Comparison of ENCODE assay signal across 9 cellular contexts in genomic region chr10:128062331-128062730, GRCh38.
DNase-seq lines count a peak whose midpoint lies in the region; ATAC-seq and TF ChIP-seq lines count a peak whose summit lies in the region.
"Had no signal": no experiment of that assay in that cellular context is flagged by ENCODE, and none has a peak within 500 bp of the region (broad histone marks: within the 10 kb centered on the region; RNA-seq: fewer than 3 reads in every experiment).

No MANE protein-coding gene starts in this region.

- ATAC-seq in HG03159 (IDR thresholded peaks at IDR 0.05; ENCODE audit: unreplicated experiment): peak; percentile 14
- ATAC-seq in GM21390 (IDR thresholded peaks at IDR 0.05; ENCODE audit: unreplicated experiment): no peak

- peaks cover 24% of the 10 kb centered on the region for H3K36me3 ChIP-seq in CD8-positive, alpha-beta memory T cell (ENCODE audit: insufficient read depth, low read length)
- H3K36me3 ChIP-seq in mesenchymal stem cell (ENCODE audit: control insufficient read depth in 1 of 2, insufficient read depth in 2 of 2, low read depth in 1 of 2, low read length in 2 of 2) (peaks cover 25 to 26% of the 10 kb centered on the region in 2 experiments), osteoblast (ENCODE audit: insufficient read depth, low read length) (peaks cover 16% of the 10 kb centered on the region)

- H2AFZ ChIP-seq in mesenchymal stem cell (ENCODE audit: low read depth, low read length): no peak overlapping the region
- no peak overlapping the region for H2AFZ ChIP-seq in osteoblast (ENCODE audit: low read length)

- H3K4me3 Mint-ChIP-seq in CD8-positive, alpha-beta memory T cell: peak overlapping the region; percentile 63 to 86 (median 76)
- peak overlapping the region; percentile 9 for H3K4me3 Mint-ChIP-seq in activated T-helper 2 cell treated with anti-CD3 and anti-CD28 coated beads, Interferon-gamma antibody, Interleukin-2, Interleukin-4, amounts not matched to agents 10 μg/mL and 5 μg/mL and 100 μg/mL, durations not matched to agents 14 hours and 24 hours and 36 hours (ENCODE audit: low read depth)

- no peak overlapping the region for H2AK5ac ChIP-seq in mesenchymal stem cell (ENCODE audit: low read length, severe bottlenecking)

- no peaks in the 10 kb centered on the region for H3K9me3 Mint-ChIP-seq in CD8-positive, alpha-beta memory T cell
- peaks cover 3% of the 10 kb centered on the region for H3K9me3 Mint-ChIP-seq in activated T-helper 2 cell treated with anti-CD3 and anti-CD28 coated beads, Interferon-gamma antibody, Interleukin-2, Interleukin-4, amounts not matched to agents 10 μg/mL and 5 μg/mL and 100 μg/mL, durations not matched to agents 14 hours and 24 hours and 36 hours

- no peaks in the 10 kb centered on the region for H3K79me1 ChIP-seq in mesenchymal stem cell (replicated peaks; ENCODE audit: low read length, poor library complexity, severe bottlenecking)

- peak overlapping the region; percentile 10 for H4K8ac ChIP-seq in mesenchymal stem cell (ENCODE audit: low read length)

- no peaks in the 10 kb centered on the region for H4K20me1 ChIP-seq in osteoblast (ENCODE audit: insufficient read depth, low read length)

- no peaks in the 10 kb centered on the region for H3K79me2 ChIP-seq in osteoblast (ENCODE audit: insufficient read depth, low read length)

- H2BK120ac ChIP-seq in mesenchymal stem cell (ENCODE audit: low read depth, low read length): no peak overlapping the region

- H3K27me3 Mint-ChIP-seq in CD8-positive, alpha-beta memory T cell: no peaks in the 10 kb centered on the region
- H3K27me3 Mint-ChIP-seq in activated T-helper 2 cell treated with anti-CD3 and anti-CD28 coated beads, Interferon-gamma antibody, Interleukin-2, Interleukin-4, amounts not matched to agents 10 μg/mL and 5 μg/mL and 100 μg/mL, durations not matched to agents 14 hours and 24 hours and 36 hours (ENCODE audit: low read depth): no peaks in the 10 kb centered on the region

- no peak overlapping the region for H2BK15ac ChIP-seq in mesenchymal stem cell (ENCODE audit: low read depth, poor library complexity, severe bottlenecking)

- CTCF ChIA-PET in CD8-positive, alpha-beta memory T cell (lab: Charles Lee): interaction anchor here (0.8 to 6.0 kb wide), 10 partner anchors 9 to 156 kb away, joined by 3 to 53 read pairs (median 6); partner anchors contain the start of gene PTPRE

- H3K4me1 Mint-ChIP-seq in CD8-positive, alpha-beta memory T cell: peaks cover 91 to 100% (median 97%) of the 10 kb centered on the region in 3 donors
- peaks cover 57% of the 10 kb centered on the region for H3K4me1 Mint-ChIP-seq in activated T-helper 2 cell treated with anti-CD3 and anti-CD28 coated beads, Interferon-gamma antibody, Interleukin-2, Interleukin-4, amounts not matched to agents 10 μg/mL and 5 μg/mL and 100 μg/mL, durations not matched to agents 14 hours and 24 hours and 36 hours (ENCODE audit: low read depth)

- WGBS in mesenchymal stem cell: 33% methylated on average over 9 of the region's 9 CpGs

- no peak overlapping the region for H3K4ac ChIP-seq in mesenchymal stem cell (ENCODE audit: low read depth in 1 of 2, low read length in 2 of 2)

- H2BK12ac ChIP-seq in mesenchymal stem cell (ENCODE audit: low read length in 2 of 2): peak overlapping the region in 1 of 2 experiments; percentile 42

- intact Hi-C loops in activated T-helper 2 cell treated with anti-CD3 and anti-CD28 coated beads, Interferon-gamma antibody, Interleukin-2, Interleukin-4, amounts not matched to agents 10 μg/mL and 5 μg/mL and 100 μg/mL, durations not matched to agents 14 hours and 24 hours and 36 hours (cut with micrococcal nuclease): no loop called here

- H3K14ac ChIP-seq in mesenchymal stem cell (ENCODE audit: low read length in 2 of 2): no peak overlapping the region

- H3K4me1 ChIP-seq in CD8-positive, alpha-beta memory T cell (ENCODE audit: insufficient read depth, low read length): peaks cover 63% of the 10 kb centered on the region
- peaks cover 26% of the 10 kb centered on the region for H3K4me1 ChIP-seq in mesenchymal stem cell (ENCODE audit: control insufficient read depth, insufficient read depth, low read depth, low read length)
- H3K4me1 ChIP-seq in osteoblast (ENCODE audit: insufficient read depth, low read length): peaks cover 19% of the 10 kb centered on the region

- H3K36me3 Mint-ChIP-seq in CD8-positive, alpha-beta memory T cell: peaks cover 18 to 62% (median 29%) of the 10 kb centered on the region in 3 donors
- H3K36me3 Mint-ChIP-seq in activated T-helper 2 cell treated with anti-CD3 and anti-CD28 coated beads, Interferon-gamma antibody, Interleukin-2, Interleukin-4, amounts not matched to agents 10 μg/mL and 5 μg/mL and 100 μg/mL, durations not matched to agents 14 hours and 24 hours and 36 hours (ENCODE audit: low read depth): peaks cover 73% of the 10 kb centered on the region

- no peak overlapping the region for H3K4me2 ChIP-seq in mesenchymal stem cell (ENCODE audit: low read length, poor library complexity, severe bottlenecking)
- H3K4me2 ChIP-seq in osteoblast (ENCODE audit: insufficient read depth, low read length): no peak overlapping the region

- no peak for TF ChIP-seq CTCF in osteoblast (IDR thresholded peaks at IDR 0.05; ENCODE audit: extremely low read depth, low read depth, low read length)

- peak overlapping the region; percentile 57 to 98 (median 91) for H3K27ac Mint-ChIP-seq in CD8-positive, alpha-beta memory T cell
- peak overlapping the region; percentile 87 for H3K27ac Mint-ChIP-seq in activated T-helper 2 cell treated with anti-CD3 and anti-CD28 coated beads, Interferon-gamma antibody, Interleukin-2, Interleukin-4, amounts not matched to agents 10 μg/mL and 5 μg/mL and 100 μg/mL, durations not matched to agents 14 hours and 24 hours and 36 hours

- H3K9ac ChIP-seq in mesenchymal stem cell (ENCODE audit: low read length): no peak overlapping the region

- no peak overlapping the region for H3K23ac ChIP-seq in mesenchymal stem cell (ENCODE audit: low read length in 2 of 2)

- H3K27me3 ChIP-seq in CD8-positive, alpha-beta memory T cell (ENCODE audit: insufficient read depth, low read length, poor library complexity, severe bottlenecking): no peaks in the 10 kb centered on the region
- no peaks in the 10 kb centered on the region for H3K27me3 ChIP-seq in mesenchymal stem cell (ENCODE audit: control insufficient read depth in 1 of 2, insufficient read depth in 1 of 2, low read length in 2 of 2)
- no peaks in the 10 kb centered on the region for H3K27me3 ChIP-seq in osteoblast (ENCODE audit: insufficient read depth, low read length)

- H3K4me3 ChIP-seq in CD8-positive, alpha-beta memory T cell (ENCODE audit: low read length): peak overlapping the region; percentile 53
- no peak overlapping the region for H3K4me3 ChIP-seq in mesenchymal stem cell (ENCODE audit: insufficient read depth in 1 of 2, low read depth in 1 of 2, low read length in 2 of 2)
- H3K4me3 ChIP-seq in osteoblast (ENCODE audit: insufficient read depth, low read length): no peak overlapping the region

- no peak overlapping the region for H2BK5ac ChIP-seq in mesenchymal stem cell (ENCODE audit: low read depth, low read length, poor library complexity, severe bottlenecking)

- peak overlapping the region; percentile 65 for H3K27ac ChIP-seq in CD8-positive, alpha-beta memory T cell (ENCODE audit: low read depth, low read length)
- H3K27ac ChIP-seq in mesenchymal stem cell (ENCODE audit: low read length, poor library complexity, severe bottlenecking) (no peak overlapping the region), osteoblast (ENCODE audit: low read depth, low read length) (no peak overlapping the region)

- no peak overlapping the region for H4K91ac ChIP-seq in mesenchymal stem cell (ENCODE audit: low read length)

- DNase-seq in CD8-positive, alpha-beta memory T cell: peak in 2 of 5 donors; percentile 13 to 25
- DNase-seq in activated T-helper 2 cell treated with anti-CD3 and anti-CD28 coated beads, Interferon-gamma antibody, Interleukin-2, Interleukin-4, amounts not matched to agents 10 μg/mL and 5 μg/mL and 100 μg/mL, durations not matched to agents 14 hours and 24 hours and 36 hours (ENCODE audit: low spot score): no peak
- peak; percentile 21 for DNase-seq in mesenchymal stem cell
- no peak for DNase-seq in NCI-H1930 (lab: John Stamatoyannopoulos, UW)
- no peak for DNase-seq in stimulated activated CD4-positive, alpha-beta T cell treated with anti-CD3 and anti-CD28 coated beads, Interleukin-4, amount 100 ng/mL, for 4 hours
- DNase-seq in osteoblast (ENCODE audit: insufficient read length, low spot score, missing footprints): no peak
- DNase-seq: IMR-90 had no signal

- peak overlapping the region; percentile 3 to 37 for H3K18ac ChIP-seq in mesenchymal stem cell (ENCODE audit: low read depth in 1 of 2, low read length in 2 of 2)

- H3K9me3 ChIP-seq in CD8-positive, alpha-beta memory T cell (ENCODE audit: low read length): no peaks in the 10 kb centered on the region
- no peaks in the 10 kb centered on the region for H3K9me3 ChIP-seq in mesenchymal stem cell (ENCODE audit: control insufficient read depth, low read length)
- H3K9me3 ChIP-seq in osteoblast (ENCODE audit: low read depth, low read length): no peaks in the 10 kb centered on the region

- POLR2A ChIA-PET in CD8-positive, alpha-beta memory T cell (lab: Charles Lee): interaction anchor here (0.6 to 3.4 kb wide), 2 partner anchors 15 to 21 kb away, joined by 3 to 51 read pairs; no protein-coding TSS in a partner anchor
